In the genomic region with DNA sequence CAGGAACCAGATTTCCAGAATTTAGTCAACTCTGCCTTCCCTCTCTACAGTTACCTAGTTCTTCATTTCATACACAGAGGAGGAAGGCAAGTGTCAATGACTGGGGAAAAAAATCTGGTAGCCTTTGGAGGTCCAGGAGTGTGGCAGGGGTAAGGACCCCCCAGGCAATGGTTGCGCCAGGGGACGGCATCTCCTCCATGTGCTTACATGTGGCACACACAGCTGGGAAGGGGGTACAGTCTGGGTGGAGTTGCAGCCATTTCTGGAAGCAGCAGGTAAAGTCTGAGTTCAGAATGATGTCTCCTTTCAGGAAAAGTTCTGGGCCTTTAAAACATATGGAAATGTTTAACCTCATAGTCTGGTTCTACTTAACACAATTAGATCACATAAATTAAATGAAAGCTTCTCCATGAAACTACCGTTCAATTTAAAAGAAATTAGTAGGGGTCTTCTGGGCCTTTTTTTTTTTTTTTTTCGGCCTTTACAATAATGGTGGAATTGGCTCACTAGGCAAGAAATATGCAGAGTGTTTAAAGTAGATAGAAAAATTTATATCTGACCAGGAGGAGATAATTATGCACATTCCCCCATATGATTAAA, we compare ENCODE assay signal across 26 cellular contexts.
"Had no signal": no experiment of that assay in that cellular context is flagged by ENCODE, and none has a peak within 500 bp of the region (broad histone marks: within the 10 kb centered on the region; RNA-seq: fewer than 3 reads in every experiment).

No MANE protein-coding gene starts in this region.

- H3K9me3 ChIP-seq: colonic mucosa, esophagus squamous epithelium, mucosa of descending colon, prostate gland, right atrium auricular region, thoracic aorta, tibial nerve had no signal

- H3K27ac Mint-ChIP-seq: dendritic cell treated with granulocyte-macrophage colony-stimulating factor and Interleukin-4, amounts not matched to agents 40 ng/mL and 50 ng/mL, for 4 days; memory B cell; natural killer cell treated with Interleukin-12 subunit alpha and Interleukin-12 subunit beta and Interleukin-15 and Interleukin-18, amount 100 ng/mL, for 72 hours; neural progenitor cell; stimulated activated memory B cell treated with anti-CD40 and anti-IgM and Interleukin-4, amounts not matched to agents 10 μg/mL and 1 μg/mL and 100 μg/mL, for 72 hours had no signal

- H3K36me3 ChIP-seq: colonic mucosa, neural progenitor cell, prostate gland, thoracic aorta had no signal

- H3K36me3 Mint-ChIP-seq: natural killer cell treated with Interleukin-12 subunit alpha and Interleukin-12 subunit beta and Interleukin-15 and Interleukin-18, amount 100 ng/mL, for 72 hours had no signal

- H3K27me3 ChIP-seq: colonic mucosa, esophagus squamous epithelium, neural progenitor cell, right atrium auricular region, tibial nerve had no signal

- H3K9me3 Mint-ChIP-seq: dendritic cell treated with granulocyte-macrophage colony-stimulating factor and Interleukin-4, amounts not matched to agents 40 ng/mL and 50 ng/mL, for 4 days; memory B cell; naive B cell; natural killer cell treated with Interleukin-12 subunit alpha and Interleukin-12 subunit beta and Interleukin-15 and Interleukin-18, amount 100 ng/mL, for 72 hours; neural progenitor cell; stimulated activated memory B cell treated with anti-CD40 and anti-IgM and Interleukin-4, amounts not matched to agents 10 μg/mL and 1 μg/mL and 100 μg/mL, for 72 hours had no signal

- H3K4me3 Mint-ChIP-seq: dendritic cell treated with granulocyte-macrophage colony-stimulating factor and Interleukin-4, amounts not matched to agents 40 ng/mL and 50 ng/mL, for 4 days; memory B cell; naive B cell; natural killer cell treated with Interleukin-12 subunit alpha and Interleukin-12 subunit beta and Interleukin-15 and Interleukin-18, amount 100 ng/mL, for 72 hours; neural progenitor cell; stimulated activated memory B cell treated with anti-CD40 and anti-IgM and Interleukin-4, amounts not matched to agents 10 μg/mL and 1 μg/mL and 100 μg/mL, for 72 hours had no signal

- H3K27me3 Mint-ChIP-seq: dendritic cell treated with granulocyte-macrophage colony-stimulating factor and Interleukin-4, amounts not matched to agents 40 ng/mL and 50 ng/mL, for 4 days; memory B cell; naive B cell; natural killer cell treated with Interleukin-12 subunit alpha and Interleukin-12 subunit beta and Interleukin-15 and Interleukin-18, amount 100 ng/mL, for 72 hours; stimulated activated memory B cell treated with anti-CD40 and anti-IgM and Interleukin-4, amounts not matched to agents 10 μg/mL and 1 μg/mL and 100 μg/mL, for 72 hours had no signal

- H3K4me3 ChIP-seq: colonic mucosa, esophagus squamous epithelium, lung, mucosa of descending colon, neural progenitor cell, prostate gland, right atrium auricular region, smooth muscle cell, thoracic aorta, tibial nerve had no signal

- ATAC-seq: left lobe of liver; mucosa of descending colon; natural killer cell treated with Interleukin-12 subunit alpha and Interleukin-12 subunit beta and Interleukin-15 and Interleukin-18, amount 100 ng/mL, for 72 hours; sciatic nerve; stimulated activated memory B cell treated with anti-CD40 and anti-IgM and Interleukin-4, amounts not matched to agents 10 μg/mL and 1 μg/mL and 100 μg/mL, for 72 hours; stimulated activated naive CD8-positive, alpha-beta T cell treated with anti-CD3 and anti-CD28 coated beads, Interleukin-15, Interleukin-2, amounts not matched to agents 100 U/mL and 50 U/mL, for 24 hours had no signal

- H3K9ac ChIP-seq: neural progenitor cell, parathyroid adenoma had no signal

- FAIRE-seq: endothelial cell of umbilical vein, frontal cortex, keratinocyte had no signal

- DNase-seq: central memory CD4-positive, alpha-beta T cell; colonic mucosa; effector memory CD4-positive, alpha-beta T cell; esophagus squamous epithelium; mucosa of descending colon; naive B cell; stimulated activated CD4-positive, alpha-beta T cell treated with anti-CD3 and anti-CD28 coated beads, Interleukin-4, amount 100 ng/mL, for 4 hours; stimulated activated naive CD8-positive, alpha-beta T cell treated with anti-CD3 and anti-CD28 coated beads, Interleukin-15, Interleukin-2, amounts not matched to agents 100 U/mL and 50 U/mL, for 24 hours; substantia nigra had no signal

- H3K4me1 Mint-ChIP-seq: neural progenitor cell had no signal

- H3K4me1 ChIP-seq: colonic mucosa, esophagus squamous epithelium, neural progenitor cell, parathyroid adenoma, prostate gland, right atrium auricular region, tibial nerve had no signal

- H3K27ac ChIP-seq: colonic mucosa, esophagus squamous epithelium, neural progenitor cell, parathyroid adenoma, prostate gland, right atrium auricular region, thoracic aorta, tibial nerve had no signal
